Comparison of ENCODE assay signal across 8 cellular contexts in genomic region chrX:101408530-101408836, GRCh38. TPM values are rescaled to one million over a fixed set of nuclear protein-coding genes. Genes with fewer than 3 reads are reported as not detected.
DNase-seq lines count a peak whose midpoint lies in the region; ATAC-seq and TF ChIP-seq lines count a peak whose summit lies in the region.

No MANE protein-coding gene starts in this region.

- peaks cover 66% of the 10 kb centered on the region for H3K79me2 ChIP-seq in hepatocyte

- peak overlapping the region; percentile 97 for H3K27ac ChIP-seq in hepatocyte

- no peaks in the 10 kb centered on the region for H3K27me3 ChIP-seq in hepatocyte

- peak; percentile 17 for ATAC-seq in activated CD8-positive, alpha-beta memory T cell treated with anti-CD3 and anti-CD28 coated beads, Interleukin-2, amount 10 ng/mL, durations not matched to agents 7 days and 5 days
- no peak for ATAC-seq in WTC11
- ATAC-seq in stimulated activated naive B cell treated with anti-CD40 and anti-IgM and Interleukin-4, amounts not matched to agents 10 μg/mL and 1 μg/mL and 100 μg/mL, for 72 hours (replicated peaks), result no peak
- no peak for ATAC-seq in HG02981 (IDR thresholded peaks at IDR 0.05; ENCODE audit: unreplicated experiment)

- H3K4me3 Mint-ChIP-seq in activated CD8-positive, alpha-beta memory T cell treated with anti-CD3 and anti-CD28 coated beads, Interleukin-2, amount 10 ng/mL, durations not matched to agents 7 days and 5 days, result peak overlapping the region; percentile 98
- peak overlapping the region; percentile 99 for H3K4me3 Mint-ChIP-seq in WTC11
- peak overlapping the region; percentile 91 to 95 for H3K4me3 Mint-ChIP-seq in stimulated activated naive B cell treated with anti-CD40 and anti-IgM and Interleukin-4, amounts not matched to agents 10 μg/mL and 1 μg/mL and 100 μg/mL, for 72 hours

- H3K9me3 Mint-ChIP-seq in activated CD8-positive, alpha-beta memory T cell treated with anti-CD3 and anti-CD28 coated beads, Interleukin-2, amount 10 ng/mL, durations not matched to agents 7 days and 5 days (ENCODE audit: low read depth), result no peaks in the 10 kb centered on the region
- H3K9me3 Mint-ChIP-seq in WTC11, result no peaks in the 10 kb centered on the region
- peaks cover 2 to 5% of the 10 kb centered on the region in 2 donors for H3K9me3 Mint-ChIP-seq in stimulated activated naive B cell treated with anti-CD40 and anti-IgM and Interleukin-4, amounts not matched to agents 10 μg/mL and 1 μg/mL and 100 μg/mL, for 72 hours

- peaks cover 36% of the 10 kb centered on the region for H3K4me1 Mint-ChIP-seq in activated CD8-positive, alpha-beta memory T cell treated with anti-CD3 and anti-CD28 coated beads, Interleukin-2, amount 10 ng/mL, durations not matched to agents 7 days and 5 days
- H3K4me1 Mint-ChIP-seq in WTC11, result peaks cover 14% of the 10 kb centered on the region
- H3K4me1 Mint-ChIP-seq in stimulated activated naive B cell treated with anti-CD40 and anti-IgM and Interleukin-4, amounts not matched to agents 10 μg/mL and 1 μg/mL and 100 μg/mL, for 72 hours, result peaks cover 24 to 34% of the 10 kb centered on the region in 2 donors

- H3K9me2 ChIP-seq in hepatocyte (replicated peaks; ENCODE audit: insufficient read depth), result no peaks in the 10 kb centered on the region

- peaks cover 32% of the 10 kb centered on the region for H3K36me3 Mint-ChIP-seq in activated CD8-positive, alpha-beta memory T cell treated with anti-CD3 and anti-CD28 coated beads, Interleukin-2, amount 10 ng/mL, durations not matched to agents 7 days and 5 days
- peaks cover 27% of the 10 kb centered on the region for H3K36me3 Mint-ChIP-seq in WTC11
- H3K36me3 Mint-ChIP-seq in stimulated activated naive B cell treated with anti-CD40 and anti-IgM and Interleukin-4, amounts not matched to agents 10 μg/mL and 1 μg/mL and 100 μg/mL, for 72 hours, result peaks cover 20 to 29% of the 10 kb centered on the region in 2 donors

- H2AFZ ChIP-seq in hepatocyte, result no peak overlapping the region

- no peaks in the 10 kb centered on the region for H3K36me3 ChIP-seq in hepatocyte (replicated peaks; ENCODE audit: insufficient read depth, low read depth)

- POLR2A ChIA-PET in WTC11 (lab: Charles Lee), result no interaction called here

- H3K4me3 ChIP-seq in hepatocyte, result peak overlapping the region; percentile 62

- WGBS in hepatocyte (ENCODE audit: low lambda C conversion rate, missing lambda C conversion rate), result 47% methylated on average over 8 of the region's 8 CpGs

- peaks cover 12% of the 10 kb centered on the region for H4K20me1 ChIP-seq in hepatocyte (ENCODE audit: insufficient read depth, poor library complexity, severe bottlenecking)

- CTCF ChIA-PET in activated CD8-positive, alpha-beta memory T cell treated with anti-CD3 and anti-CD28 coated beads, Interleukin-2, amount 10 ng/mL, durations not matched to agents 7 days and 5 days (lab: Charles Lee), result no interaction called here
- CTCF ChIA-PET in WTC11 (lab: Charles Lee), result no interaction called here

- H3K9me3 ChIP-seq in hepatocyte (ENCODE audit: low read depth), result no peaks in the 10 kb centered on the region

- peak overlapping the region; percentile 74 for H3K4me2 ChIP-seq in hepatocyte

- no peak for DNase-seq in activated CD8-positive, alpha-beta memory T cell treated with anti-CD3 and anti-CD28 coated beads, Interleukin-2, amount 10 ng/mL, durations not matched to agents 7 days and 5 days
- no peak for DNase-seq in activated CD8-positive, alpha-beta memory T cell treated with anti-CD3 and anti-CD28 coated beads, Interleukin-2, amount 50 U/mL, for 48 hours
- no peak for DNase-seq in WTC11 (ENCODE audit: low spot score)
- no peak for DNase-seq in hepatocyte (ENCODE audit: low spot score)
- no peak for DNase-seq in stimulated activated naive B cell treated with anti-CD40 and anti-IgM and Interleukin-4, amounts not matched to agents 10 μg/mL and 1 μg/mL and 100 μg/mL, for 72 hours
- DNase-seq in kidney tubule cell (ENCODE audit: low spot score), result no peak
- no peak for DNase-seq in NCI-H2227 treated with DMSO at 0.1 percent for 48 hours (lab: John Stamatoyannopoulos, UW)

- peak overlapping the region; percentile 98 for H3K27ac Mint-ChIP-seq in activated CD8-positive, alpha-beta memory T cell treated with anti-CD3 and anti-CD28 coated beads, Interleukin-2, amount 10 ng/mL, durations not matched to agents 7 days and 5 days
- H3K27ac Mint-ChIP-seq in WTC11, result peak overlapping the region; percentile 99
- peak overlapping the region; percentile 95 for H3K27ac Mint-ChIP-seq in stimulated activated naive B cell treated with anti-CD40 and anti-IgM and Interleukin-4, amounts not matched to agents 10 μg/mL and 1 μg/mL and 100 μg/mL, for 72 hours

- no peaks in the 10 kb centered on the region for H3K27me3 Mint-ChIP-seq in activated CD8-positive, alpha-beta memory T cell treated with anti-CD3 and anti-CD28 coated beads, Interleukin-2, amount 10 ng/mL, durations not matched to agents 7 days and 5 days
- H3K27me3 Mint-ChIP-seq in WTC11 (ENCODE audit: low read depth), result no peaks in the 10 kb centered on the region
- H3K27me3 Mint-ChIP-seq in stimulated activated naive B cell treated with anti-CD40 and anti-IgM and Interleukin-4, amounts not matched to agents 10 μg/mL and 1 μg/mL and 100 μg/mL, for 72 hours, result no peaks in the 10 kb centered on the region

- TF ChIP-seq CTCF in WTC11 (IDR thresholded peaks at IDR 0.05) (no peak), hepatocyte (IDR thresholded peaks at IDR 0.05; ENCODE audit: poor library complexity) (no peak)

- H3K4me1 ChIP-seq in hepatocyte (ENCODE audit: insufficient read depth), result no peaks in the 10 kb centered on the region

TF ChIP-seq in WTC11, 78 proteins besides CTCF, POLR2A, EP300 and RAD21:
- TF ChIP-seq ZNF138 (CRISPR knock-in tag; conservative IDR thresholded peaks at IDR 0.05) (no peak), CREB1 (CRISPR knock-in tag; IDR thresholded peaks at IDR 0.05) (no peak), ZNF425 (CRISPR knock-in tag; conservative IDR thresholded peaks at IDR 0.05) (no peak), MXD4 (CRISPR knock-in tag; IDR thresholded peaks at IDR 0.05; ENCODE audit: borderline replicate concordance) (no peak), RELA (CRISPR knock-in tag; IDR thresholded peaks at IDR 0.05; ENCODE audit: borderline replicate concordance) (no peak), JUN (CRISPR knock-in tag; IDR thresholded peaks at IDR 0.05) (no peak), OVOL2 (CRISPR knock-in tag; IDR thresholded peaks at IDR 0.05; ENCODE audit: borderline replicate concordance) (no peak), SMAD3 (CRISPR knock-in tag; IDR thresholded peaks at IDR 0.05; ENCODE audit: borderline replicate concordance) (no peak), SMAD4 (CRISPR knock-in tag; IDR thresholded peaks at IDR 0.05) (no peak), PREB (CRISPR knock-in tag; IDR thresholded peaks at IDR 0.05; ENCODE audit: borderline replicate concordance) (no peak)

RNA-seq across cellular contexts. Expression of gene HNRNPH2, which starts 0.5 kb away (rescaled TPM):
- 10 to 100 TPM; 30.7 to 31.2 TPM for total RNA-seq in activated CD8-positive, alpha-beta memory T cell treated with anti-CD3 and anti-CD28 coated beads, Interleukin-2, amount 10 ng/mL, durations not matched to agents 7 days and 5 days
- total RNA-seq in WTC11 (2021) (61.2 to 70.9 TPM (median 65.8 TPM) in 3 replicates), hepatocyte (74.4 and 76.0 TPM in 2 replicates)
- polyA plus RNA-seq in hepatocyte, result 103 and 112 TPM in 2 replicates

RNA-seq across cellular contexts. Expression of gene GLA, which starts 0.8 kb away (rescaled TPM):
- 10 to 100 TPM; 40.2 to 60.4 TPM for total RNA-seq in activated CD8-positive, alpha-beta memory T cell treated with anti-CD3 and anti-CD28 coated beads, Interleukin-2, amount 10 ng/mL, durations not matched to agents 7 days and 5 days
- total RNA-seq in WTC11 (2021) (39.4 to 44.9 TPM (median 44.7 TPM) in 3 replicates), hepatocyte (134 and 147 TPM in 2 replicates)
- 86.4 and 96.5 TPM in 2 replicates for polyA plus RNA-seq in hepatocyte

RNA-seq across cellular contexts. Expression of gene RPL36A, which starts 17.7 kb away (rescaled TPM):
- total RNA-seq in activated CD8-positive, alpha-beta memory T cell treated with anti-CD3 and anti-CD28 coated beads, Interleukin-2, amount 10 ng/mL, durations not matched to agents 7 days and 5 days, result 100 to 1,000 TPM; 178 to 225 TPM
- 320 to 429 TPM (median 409 TPM) in 3 replicates for total RNA-seq in WTC11 (2021)
- total RNA-seq in hepatocyte, result 2,118 and 2,358 TPM in 2 replicates
- 245 and 263 TPM in 2 replicates for polyA plus RNA-seq in hepatocyte

RNA-seq across cellular contexts. Expression of gene BTK, which starts 22.5 kb away (rescaled TPM):
- total RNA-seq in activated CD8-positive, alpha-beta memory T cell treated with anti-CD3 and anti-CD28 coated beads, Interleukin-2, amount 10 ng/mL, durations not matched to agents 7 days and 5 days, result under 1 TPM; 0.14 to 0.41 TPM
- total RNA-seq in WTC11 (2021) (0.66 to 1.1 TPM (median 0.74 TPM) in 3 replicates), hepatocyte (0.70 and 0.96 TPM in 2 replicates)
- polyA plus RNA-seq in hepatocyte, result 0.62 and 1.4 TPM in 2 replicates

RNA-seq across cellular contexts. Expression of gene TIMM8A, which starts 59.9 kb away (rescaled TPM):
- 10 to 100 TPM; 16.7 to 23.6 TPM for total RNA-seq in activated CD8-positive, alpha-beta memory T cell treated with anti-CD3 and anti-CD28 coated beads, Interleukin-2, amount 10 ng/mL, durations not matched to agents 7 days and 5 days
- 25.6 to 31.8 TPM (median 28.9 TPM) in 3 replicates for total RNA-seq in WTC11 (2021)
- total RNA-seq in hepatocyte, result 8.8 and 10.2 TPM in 2 replicates
- polyA plus RNA-seq in hepatocyte, result 13.0 and 16.5 TPM in 2 replicates
